In the genomic region with DNA sequence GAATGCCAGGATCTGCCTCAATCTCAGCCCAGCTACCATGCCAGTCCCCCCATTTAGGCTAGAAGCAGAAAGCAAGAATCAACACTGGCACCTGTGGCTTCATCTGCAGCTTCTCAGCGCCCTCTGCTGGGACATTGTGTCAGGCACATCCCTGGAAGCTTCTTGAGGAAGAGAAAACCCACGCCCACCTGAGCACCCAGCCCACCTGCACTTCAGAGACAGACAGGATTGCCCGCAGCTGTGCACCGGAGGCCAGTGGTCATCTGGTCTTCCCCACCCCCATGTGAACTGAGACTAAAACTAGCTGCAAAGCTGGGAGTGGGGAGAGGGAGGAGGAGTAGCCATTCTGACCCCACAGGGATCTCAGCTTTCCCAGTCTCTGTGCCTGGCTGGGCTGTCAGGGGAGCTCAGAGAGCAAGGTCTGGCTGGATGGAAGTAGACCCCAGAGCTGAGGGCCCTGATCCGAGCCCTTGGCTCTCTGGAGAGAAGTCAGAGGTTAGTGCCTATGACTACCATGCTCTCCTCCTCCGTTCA, we compare ENCODE assay signal across 7 cellular contexts.
DNase-seq lines count a peak whose midpoint lies in the region; ATAC-seq and TF ChIP-seq lines count a peak whose summit lies in the region.

No MANE protein-coding gene starts in this region.

- POLR2A ChIA-PET in GM10248 (lab: Yijun Ruan, JAX) (no interaction called here), RWPE1 (lab: Yijun Ruan, JAX; ENCODE audit: low non-redundant PET) (no interaction called here)

- peak; percentile 79 for DNase-seq in GM10248 (ENCODE audit: extremely low spot score)
- DNase-seq in RWPE1 (ENCODE audit: low spot score) = peak; percentile 45
- peak in 42 of 56 donors; percentile 19 to 79 (median 46) for DNase-seq in amygdala (lab: John Stamatoyannopoulos, UW)
- DNase-seq in hippocampal formation (lab: John Stamatoyannopoulos, UW) = peak; percentile 38 to 47
- DNase-seq in stimulated activated CD4-positive, alpha-beta T cell treated with anti-CD3 and anti-CD28 coated beads, Interleukin-12 subunit alpha, Interleukin-12 subunit beta, amount 100 ng/mL, for 48 hours (ENCODE audit: low read depth in 2 of 3, low spot score in 1 of 3) = peak; percentile 30 to 40 (median 38)

- peak; percentile 54 for ATAC-seq in HG03159 (IDR thresholded peaks at IDR 0.05; ENCODE audit: unreplicated experiment)
- no peak for ATAC-seq in HG02870 (IDR thresholded peaks at IDR 0.05; ENCODE audit: unreplicated experiment)

- H3K27ac ChIP-seq in RWPE1 = no peak overlapping the region

- peak; percentile 78 for TF ChIP-seq CTCF in GM10248 (IDR thresholded peaks at IDR 0.05; ENCODE audit: control extremely low read depth, extremely low read depth, low read depth, missing control alignments)
- peak; percentile 68 for TF ChIP-seq CTCF in RWPE1 (conservative IDR thresholded peaks at IDR 0.05; ENCODE audit: low read depth)

- CTCF ChIA-PET in GM10248 (lab: Yijun Ruan, JAX) = interaction anchor here (0.6 to 5.5 kb wide), 17 partner anchors 9 to 456 kb away, joined by 3 to 40 read pairs (median 4); no protein-coding TSS in a partner anchor
- CTCF ChIA-PET in RWPE1 (lab: Yijun Ruan, JAX) = interaction anchor here (0.5 to 1.2 kb wide), 13 partner anchors 10 to 823 kb away, joined by 3 to 6 read pairs (median 3); a partner anchor contains a TSS
